In genomic region chr10:76126607-76127190, GRCh38 we compare ENCODE assay signal across 22 cellular contexts.
DNase-seq lines count a peak whose midpoint lies in the region; ATAC-seq, FAIRE-seq and TF ChIP-seq lines count a peak whose summit lies in the region.
"Had no signal": no experiment of that assay in that cellular context is flagged by ENCODE, and none has a peak within 500 bp of the region (broad histone marks: within the 10 kb centered on the region; RNA-seq: fewer than 3 reads in every experiment).

No MANE protein-coding gene starts in this region.

- no peaks in the 10 kb centered on the region for H3F3A ChIP-seq in GM23248 (ENCODE audit: insufficient read depth)

- no peaks in the 10 kb centered on the region for H3K27me3 ChIP-seq in GM23248 (replicated peaks; ENCODE audit: insufficient read depth)
- no peaks in the 10 kb centered on the region for H3K27me3 ChIP-seq in lower lobe of right lung (ENCODE audit: low read depth)
- H3K27me3 ChIP-seq: tibial nerve had no signal

- no peak for FAIRE-seq in D721Med (lab: Jason Lieb, UNC)
- FAIRE-seq: endometrium, K562 had no signal

- no peak overlapping the region for H3K4me2 ChIP-seq in GM23248 (ENCODE audit: unreplicated experiment)

- peaks cover 38% of the 10 kb centered on the region for H3K4me1 Mint-ChIP-seq in nephron progenitor cell
- H3K4me1 Mint-ChIP-seq: B cell; stimulated activated naive B cell treated with anti-CD40 and anti-IgM and Interleukin-4, amounts not matched to agents 10 μg/mL and 1 μg/mL and 100 μg/mL, for 72 hours had no signal

- H3K9ac ChIP-seq in GM23248 = no peak overlapping the region

- peak; percentile 68 for DNase-seq in GM23248
- DNase-seq in NB4 (ENCODE audit: low read depth) = peak; percentile 87
- peak; percentile 87 for DNase-seq in cerebellar cortex (ENCODE audit: low spot score)
- no peak for DNase-seq in lower lobe of right lung
- no peak for DNase-seq in NCI-H146 (lab: John Stamatoyannopoulos, UW)
- DNase-seq in nephron progenitor cell = no peak
- no peak for DNase-seq in NCI-H748 (lab: John Stamatoyannopoulos, UW; ENCODE audit: unreplicated experiment)
- no peak for DNase-seq in D721Med (ENCODE audit: insufficient read length, low spot score)
- DNase-seq: activated CD8-positive, alpha-beta memory T cell treated with anti-CD3 and anti-CD28 coated beads, Interleukin-2, amount 50 U/mL, for 4 hours; activated effector memory CD4-positive, alpha-beta T cell treated with anti-CD3 and anti-CD28 coated beads, Interleukin-2, amount 50 U/mL, for 16 hours; amniotic stem cell; Calu3; GDM1; mesendoderm; NCI-H1417 treated with DMSO at 0.1 percent for 48 hours; SHP77 treated with DMSO at 0.1 percent for 48 hours; stimulated activated naive B cell treated with anti-CD40 and anti-IgM and Interleukin-4, amounts not matched to agents 10 μg/mL and 1 μg/mL and 100 μg/mL, for 72 hours had no signal

- H3K36me3 ChIP-seq in GM23248 (ENCODE audit: low read depth) (no peaks in the 10 kb centered on the region), lower lobe of right lung (no peaks in the 10 kb centered on the region)
- H3K36me3 ChIP-seq: tibial nerve had no signal

- no peak for TF ChIP-seq POLR2A in NB4 (IDR thresholded peaks at IDR 0.05; ENCODE audit: extremely low read depth, insufficient read length)

- H3K9me2 ChIP-seq in GM23248 (ENCODE audit: insufficient read depth) = no peaks in the 10 kb centered on the region

- TF ChIP-seq CTCF in NB4 (IDR thresholded peaks at IDR 0.05; ENCODE audit: low read depth, low read length) = no peak
- no peak for TF ChIP-seq CTCF in lower lobe of right lung (IDR thresholded peaks at IDR 0.05)
- TF ChIP-seq CTCF in nephron progenitor cell (IDR thresholded peaks at IDR 0.05) = no peak
- TF ChIP-seq CTCF in D721Med (IDR thresholded peaks at IDR 0.05; ENCODE audit: insufficient read depth, missing control alignments) = no peak

- H3K27me3 Mint-ChIP-seq in nephron progenitor cell (ENCODE audit: low read depth, poor library complexity) = peaks cover 5% of the 10 kb centered on the region
- H3K27me3 Mint-ChIP-seq: stimulated activated naive B cell treated with anti-CD40 and anti-IgM and Interleukin-4, amounts not matched to agents 10 μg/mL and 1 μg/mL and 100 μg/mL, for 72 hours had no signal

- H3K4me3 ChIP-seq in GM23248 (no peak overlapping the region), NB4 (ENCODE audit: low read depth, low read length) (no peak overlapping the region), lower lobe of right lung (no peak overlapping the region)
- H3K4me3 ChIP-seq: K562, tibial nerve had no signal

- H3K27ac Mint-ChIP-seq in nephron progenitor cell = no peak overlapping the region
- H3K27ac Mint-ChIP-seq: B cell; natural killer cell treated with Interleukin-12 subunit alpha and Interleukin-12 subunit beta and Interleukin-15 and Interleukin-18, amount 100 ng/mL, for 72 hours; stimulated activated naive B cell treated with anti-CD40 and anti-IgM and Interleukin-4, amounts not matched to agents 10 μg/mL and 1 μg/mL and 100 μg/mL, for 72 hours had no signal

- peak in 1 of 2 donors; percentile 21 for ATAC-seq in lower lobe of right lung
- ATAC-seq: K562; natural killer cell treated with Interleukin-12 subunit alpha and Interleukin-12 subunit beta and Interleukin-15 and Interleukin-18, amount 100 ng/mL, for 72 hours; stimulated activated naive B cell treated with anti-CD40 and anti-IgM and Interleukin-4, amounts not matched to agents 10 μg/mL and 1 μg/mL and 100 μg/mL, for 72 hours had no signal

- in situ Hi-C loops in GM23248 (cut with MboI) = no loop called here

- no peaks in the 10 kb centered on the region for H3K36me3 Mint-ChIP-seq in nephron progenitor cell (ENCODE audit: low read depth)
- H3K36me3 Mint-ChIP-seq: natural killer cell treated with Interleukin-12 subunit alpha and Interleukin-12 subunit beta and Interleukin-15 and Interleukin-18, amount 100 ng/mL, for 72 hours; stimulated activated naive B cell treated with anti-CD40 and anti-IgM and Interleukin-4, amounts not matched to agents 10 μg/mL and 1 μg/mL and 100 μg/mL, for 72 hours had no signal

- H3K79me2 ChIP-seq in GM23248 (ENCODE audit: insufficient read depth) = no peaks in the 10 kb centered on the region

- H3K9me3 ChIP-seq in GM23248 (ENCODE audit: low read depth) (no peaks in the 10 kb centered on the region), lower lobe of right lung (no peaks in the 10 kb centered on the region)
- H3K9me3 ChIP-seq: tibial nerve had no signal

- no peak overlapping the region for H3K27ac ChIP-seq in GM23248
- peak overlapping the region; percentile 10 for H3K27ac ChIP-seq in lower lobe of right lung
- H3K27ac ChIP-seq: tibial nerve had no signal

- no peak overlapping the region for H2AFZ ChIP-seq in GM23248

- peaks cover 11% of the 10 kb centered on the region for H3K4me1 ChIP-seq in GM23248 (ENCODE audit: insufficient read depth)
- peaks cover 14% of the 10 kb centered on the region for H3K4me1 ChIP-seq in lower lobe of right lung

- intact Hi-C loops in lower lobe of right lung (cut with DNase I) = no loop called here

- no peaks in the 10 kb centered on the region for H3K9me3 Mint-ChIP-seq in nephron progenitor cell
- H3K9me3 Mint-ChIP-seq: natural killer cell treated with Interleukin-12 subunit alpha and Interleukin-12 subunit beta and Interleukin-15 and Interleukin-18, amount 100 ng/mL, for 72 hours had no signal

- H4K20me1 ChIP-seq in GM23248 (ENCODE audit: insufficient read depth) = no peaks in the 10 kb centered on the region

- no peak overlapping the region for H3K4me3 Mint-ChIP-seq in nephron progenitor cell
- H3K4me3 Mint-ChIP-seq: B cell; natural killer cell treated with Interleukin-12 subunit alpha and Interleukin-12 subunit beta and Interleukin-15 and Interleukin-18, amount 100 ng/mL, for 72 hours; stimulated activated naive B cell treated with anti-CD40 and anti-IgM and Interleukin-4, amounts not matched to agents 10 μg/mL and 1 μg/mL and 100 μg/mL, for 72 hours had no signal

- 90 to 93% methylated on average over 1 of the region's 1 CpG for WGBS in GM23248 (ENCODE audit: low coverage in 1 of 2, low lambda C conversion rate in 2 of 2, missing lambda C conversion rate in 2 of 2), 2 experiments

Comparison
In these comparisons a context has a peak if more than half of its experiments do, and no peak if none do; other contexts are left out.
1. DNase-seq: peak in GM23248 (single experiment), NB4 (single experiment) and cerebellar cortex (single experiment); none in lower lobe of right lung (single experiment), NCI-H146 (single experiment), nephron progenitor cell (single experiment), NCI-H748 (single experiment) and D721Med (single experiment).